ENCODE assay signal across 30 cellular contexts in genomic region chr2:240523451-240524281, GRCh38. TPM values are rescaled to one million over a fixed set of nuclear protein-coding genes. Genes with fewer than 3 reads are reported as not detected.
A peak's percentile ranks its signal among the peaks of the same experiment; 100 is the strongest.
DNase-seq lines count a peak whose midpoint lies in the region; ATAC-seq, FAIRE-seq and TF ChIP-seq lines count a peak whose summit lies in the region.
"Had no signal": no experiment of that assay in that cellular context is flagged by ENCODE, and none has a peak within 500 bp of the region (broad histone marks: within the 10 kb centered on the region; RNA-seq: fewer than 3 reads in every experiment).

No MANE protein-coding gene starts in this region.

- H2BK120ac ChIP-seq in IMR-90 (ENCODE audit: low read depth, low read length): no peak overlapping the region

- H3K36me3 ChIP-seq in left ventricle myocardium inferior (peaks cover 49% of the 10 kb centered on the region), IMR-90 (ENCODE audit: control insufficient read depth, insufficient read depth, low read length) (peaks cover 14% of the 10 kb centered on the region; the same call in 1 of the 2 replicates), suprapubic skin (peaks cover 39% of the 10 kb centered on the region)
- no peaks in the 10 kb centered on the region for H3K36me3 ChIP-seq in CD8-positive, alpha-beta memory T cell (ENCODE audit: insufficient read depth, low read length)

- ATAC-seq in left cardiac atrium (no peak), IMR-90 (ENCODE audit: low read depth) (no peak), left lobe of liver (no peak), GM19035 (IDR thresholded peaks at IDR 0.05; ENCODE audit: unreplicated experiment) (no peak)
- ATAC-seq: esophagus mucosa, pancreas, upper lobe of right lung had no signal

- peaks cover 0 to 4% (median 0%) of the 10 kb centered on the region in 5 donors for H3K9me3 Mint-ChIP-seq in CD8-positive, alpha-beta memory T cell

- H3K79me1 ChIP-seq in IMR-90 (ENCODE audit: low read depth in 1 of 2, low read length in 2 of 2): no peaks in the 10 kb centered on the region; a peak in 1 of 4 replicates

- TF ChIP-seq CTCF in left ventricle myocardium inferior (IDR thresholded peaks at IDR 0.05; ENCODE audit: borderline replicate concordance) (no peak), IMR-90 (conservative IDR thresholded peaks at IDR 0.05; ENCODE audit: low read depth, low read length) (no peak), suprapubic skin (IDR thresholded peaks at IDR 0.05) (no peak)

- no peak overlapping the region for H3K18ac ChIP-seq in IMR-90 (ENCODE audit: low read depth, low read length)

- no peak overlapping the region for H3K4me3 Mint-ChIP-seq in CD8-positive, alpha-beta memory T cell
- H3K4me3 Mint-ChIP-seq: activated naive CD8-positive, alpha-beta T cell treated with anti-CD3 and anti-CD28 coated beads, Interleukin-2, amount 10 ng/mL, durations not matched to agents 7 days and 5 days; nephron had no signal

- no peak overlapping the region for H3K23ac ChIP-seq in IMR-90 (ENCODE audit: low read depth, low read length)

- intact Hi-C loops in left cardiac atrium (cut with DNase I): no loop called here
- intact Hi-C loops in left ventricle myocardium inferior (cut with micrococcal nuclease): no loop called here
- intact Hi-C loops in IMR-90 (cut with micrococcal nuclease): no loop called here

- no peak overlapping the region for H3K56ac ChIP-seq in IMR-90 (ENCODE audit: extremely low read depth, insufficient read depth, low read length)

- no peak for TF ChIP-seq EP300 in suprapubic skin (IDR thresholded peaks at IDR 0.05)

- H2BK5ac ChIP-seq in IMR-90 (ENCODE audit: low read depth, low read length, poor library complexity, severe bottlenecking): no peak overlapping the region

- no peak overlapping the region for H3K4ac ChIP-seq in IMR-90 (ENCODE audit: low read depth, low read length)

- no peaks in the 10 kb centered on the region for H3K27me3 Mint-ChIP-seq in CD8-positive, alpha-beta memory T cell
- H3K27me3 Mint-ChIP-seq: activated naive CD8-positive, alpha-beta T cell treated with anti-CD3 and anti-CD28 coated beads, Interleukin-2, amount 10 ng/mL, durations not matched to agents 7 days and 5 days; IgD-negative memory B cell had no signal

- peak overlapping the region; percentile 50 for H2AK9ac ChIP-seq in IMR-90 (replicated peaks; ENCODE audit: low read depth, low read length, poor library complexity)

- H4K91ac ChIP-seq in IMR-90 (ENCODE audit: insufficient read depth, low read depth, low read length): no peak overlapping the region

- H3K4me1 Mint-ChIP-seq in CD8-positive, alpha-beta memory T cell: peaks cover 6 to 11% (median 6%) of the 10 kb centered on the region in 3 donors

- CTCF ChIA-PET in IMR-90 (lab: Yijun Ruan, JAX): no interaction called here
- CTCF ChIA-PET in CD8-positive, alpha-beta memory T cell (lab: Charles Lee): interaction anchor here (0.8 to 1.8 kb wide), 3 partner anchors 10 to 42 kb away, joined by 3 to 11 read pairs (median 3); no protein-coding TSS in a partner anchor

- POLR2A ChIA-PET in IMR-90 (lab: Charles Lee; ENCODE audit: unreplicated experiment): no interaction called here
- POLR2A ChIA-PET in CD8-positive, alpha-beta memory T cell (lab: Charles Lee): no interaction called here

- no peak overlapping the region for H3K27ac Mint-ChIP-seq in CD8-positive, alpha-beta memory T cell
- H3K27ac Mint-ChIP-seq: activated naive CD8-positive, alpha-beta T cell treated with anti-CD3 and anti-CD28 coated beads, Interleukin-2, amount 10 ng/mL, durations not matched to agents 7 days and 5 days; IgD-negative memory B cell; nephron had no signal

- no peaks in the 10 kb centered on the region; the same call in 1 of the 2 replicates for H3K9me1 ChIP-seq in IMR-90 (ENCODE audit: insufficient read depth, low read length)

- H4K5ac ChIP-seq in IMR-90 (ENCODE audit: low read depth, low read length): no peak overlapping the region

- H2AK5ac ChIP-seq in IMR-90 (ENCODE audit: low read depth, low read length): no peak overlapping the region

- H4K20me1 ChIP-seq in IMR-90 (ENCODE audit: insufficient read depth, low read length): no peaks in the 10 kb centered on the region

- H2AFZ ChIP-seq in IMR-90 (replicated peaks; ENCODE audit: low read length, poor library complexity): peak overlapping the region; percentile 21

- H3K4me2 ChIP-seq in IMR-90 (ENCODE audit: low read depth, low read length): no peak overlapping the region

- no peak overlapping the region for H4K8ac ChIP-seq in IMR-90 (ENCODE audit: low read depth in 2 of 2, low read length in 2 of 2)

- H2BK15ac ChIP-seq in IMR-90 (ENCODE audit: low read depth, low read length): no peak overlapping the region

- TF ChIP-seq RAD21 in IMR-90 (IDR thresholded peaks at IDR 0.05; ENCODE audit: low read length): no peak

- H3K4me1 ChIP-seq in left ventricle myocardium inferior: peaks cover 14% of the 10 kb centered on the region
- H3K4me1 ChIP-seq in IMR-90 (ENCODE audit: control insufficient read depth, insufficient read depth, low read length): no peaks in the 10 kb centered on the region
- peaks cover 14% of the 10 kb centered on the region for H3K4me1 ChIP-seq in suprapubic skin
- H3K4me1 ChIP-seq in CD8-positive, alpha-beta memory T cell (ENCODE audit: insufficient read depth, low read length): no peaks in the 10 kb centered on the region
- H3K4me1 ChIP-seq: pancreas, SJSA1 had no signal

- FAIRE-seq in H54 (lab: Jason Lieb, UNC): no peak
- FAIRE-seq: keratinocyte, pancreas had no signal

- in situ Hi-C loops in IMR-90 (cut with MboI; ENCODE audit: low sequenced_read_pairs): no loop called here

- peaks cover 5% of the 10 kb centered on the region for H3K9me3 ChIP-seq in left ventricle myocardium inferior (replicated peaks)
- H3K9me3 ChIP-seq in IMR-90 (ENCODE audit: control insufficient read depth, insufficient read depth, low read length): peaks cover 19% of the 10 kb centered on the region
- no peaks in the 10 kb centered on the region for H3K9me3 ChIP-seq in suprapubic skin
- no peaks in the 10 kb centered on the region for H3K9me3 ChIP-seq in CD8-positive, alpha-beta memory T cell (ENCODE audit: low read length)
- H3K9me3 ChIP-seq: ascending aorta, pancreas, upper lobe of right lung had no signal

- H3K9ac ChIP-seq in IMR-90 (ENCODE audit: low read depth, low read length): no peak overlapping the region

- TF ChIP-seq POLR2A in IMR-90 (IDR thresholded peaks at IDR 0.05; ENCODE audit: low read depth, low read length) (no peak), suprapubic skin (IDR thresholded peaks at IDR 0.05) (no peak), H54 (IDR thresholded peaks at IDR 0.05; ENCODE audit: low read depth, low read length) (no peak)

- dilution Hi-C loops in IMR-90 (cut with HindIII; ENCODE audit: low sequenced_read_pairs, unreplicated experiment): no loop called here

- H2BK20ac ChIP-seq in IMR-90 (ENCODE audit: low read depth, low read length): no peak overlapping the region

- H3K36me3 Mint-ChIP-seq in CD8-positive, alpha-beta memory T cell: peaks cover 15 to 65% (median 41%) of the 10 kb centered on the region in 3 donors

- H3K4me3 ChIP-seq in left ventricle myocardium inferior (no peak overlapping the region), IMR-90 (ENCODE audit: insufficient read depth, low read depth, low read length) (no peak overlapping the region), suprapubic skin (no peak overlapping the region)
- no peak overlapping the region for H3K4me3 ChIP-seq in CD8-positive, alpha-beta memory T cell (ENCODE audit: low read length)
- H3K4me3 ChIP-seq: ascending aorta, lung, pancreas, SJSA1, skin epidermis, upper lobe of right lung had no signal

- no peak overlapping the region for H3K27ac ChIP-seq in left ventricle myocardium inferior (replicated peaks)
- no peak overlapping the region for H3K27ac ChIP-seq in IMR-90 (ENCODE audit: insufficient read depth, low read length)
- no peak overlapping the region for H3K27ac ChIP-seq in suprapubic skin
- no peak overlapping the region for H3K27ac ChIP-seq in CD8-positive, alpha-beta memory T cell (ENCODE audit: low read depth, low read length)
- H3K27ac ChIP-seq: ascending aorta, pancreas, SJSA1, skin epidermis, upper lobe of right lung, WERI-Rb-1 had no signal

- BruUV-seq in IMR-90 (replicated peaks; lab: Mats Ljungman, UMichigan): no TSS peak

- H3K14ac ChIP-seq in IMR-90 (replicated peaks; ENCODE audit: low read depth, low read length): no peak overlapping the region

- peaks cover 19% of the 10 kb centered on the region for H3K27me3 ChIP-seq in left ventricle myocardium inferior (ENCODE audit: low read depth)
- H3K27me3 ChIP-seq in IMR-90 (ENCODE audit: control insufficient read depth, insufficient read depth, low read length): no peaks in the 10 kb centered on the region
- H3K27me3 ChIP-seq in suprapubic skin: no peaks in the 10 kb centered on the region
- no peaks in the 10 kb centered on the region for H3K27me3 ChIP-seq in CD8-positive, alpha-beta memory T cell (ENCODE audit: insufficient read depth, low read length, poor library complexity, severe bottlenecking)
- H3K27me3 ChIP-seq: ascending aorta, pancreas, upper lobe of right lung had no signal

- DNase-seq in left cardiac atrium (peak; percentile 10), left ventricle myocardium inferior (no peak), IMR-90 (no peak), left lobe of liver (ENCODE audit: low spot score) (peak; percentile 41), suprapubic skin (ENCODE audit: low spot score in 2 of 2) (peak; percentile 49 to 74), H54 (ENCODE audit: insufficient read length, low spot score) (no peak)
- DNase-seq in CD8-positive, alpha-beta memory T cell: no peak
- DNase-seq: activated CD4-positive, alpha-beta T cell treated with anti-CD3 and anti-CD28 coated beads for 48 hours; activated naive CD8-positive, alpha-beta T cell treated with anti-CD3 and anti-CD28 coated beads, Interleukin-2, amount 10 ng/mL, durations not matched to agents 7 days and 5 days; C1 segment of cervical spinal cord; caudate nucleus; COR-L47; DMS53; NCI-H1048; NCI-H82; retina; stimulated activated naive CD4-positive, alpha-beta T cell; T1000; upper lobe of right lung; WERI-Rb-1 had no signal

- 96% methylated on average over 25 of the region's 32 CpGs; no CpG with 5 or more reads in 1 of the 2 experiments for WGBS in IMR-90 (ENCODE audit: extremely low coverage in 2 of 2, insufficient read length in 1 of 2), 2 experiments
- 97% methylated on average over 19 of the region's 32 CpGs for WGBS in suprapubic skin

RNA-seq across cellular contexts. Expression of gene ANKMY1, which starts 34.1 kb away (rescaled TPM):
- 1 to 10 TPM; 4.9 to 8.1 TPM for total RNA-seq in left cardiac atrium
- total RNA-seq in left ventricle myocardium inferior: 4.0 TPM
- 2.9 and 3.3 TPM in 2 replicates for total RNA-seq in IMR-90 (2012; rRNA removed)
- polyA plus RNA-seq in IMR-90 (2012; rRNA removed): 4.1 and 5.5 TPM in 2 replicates
- polyA plus RNA-seq in IMR-90 (2012; cell fraction: cytosol; rRNA removed): 2.3 and 2.6 TPM in 2 replicates
- 16.4 and 17.5 TPM in 2 replicates for polyA plus RNA-seq in IMR-90 (2012; cell fraction: nucleus; rRNA removed; ENCODE audit: low replicate concordance)
- total RNA-seq in left lobe of liver: 13.1 TPM
- total RNA-seq in suprapubic skin: 10 to 100 TPM; 12.2 to 52.1 (median 23.0) TPM
- total RNA-seq in CD8-positive, alpha-beta memory T cell: 10 to 100 TPM; 22.4 to 27.9 TPM
- 15.8 TPM for polyA plus RNA-seq in CD8-positive, alpha-beta memory T cell

RNA-seq across cellular contexts. Expression of gene DUSP28, which starts 36.5 kb away (rescaled TPM):
- total RNA-seq in left cardiac atrium (1 to 10 TPM; 8.1 to 8.2 TPM), left ventricle myocardium inferior (19.3 TPM), IMR-90 (2012; rRNA removed) (1.1 and 2.5 TPM in 2 replicates), left lobe of liver (2.0 TPM), suprapubic skin (10 to 100 TPM in 1 of 4 donors, 1 to 10 TPM in 3; 6.3 to 10.4 (median 8.3) TPM)
- polyA plus RNA-seq in IMR-90 (2012; rRNA removed): 3.3 TPM in 2 replicates
- polyA plus RNA-seq in IMR-90 (2012; cell fraction: cytosol; rRNA removed): 3.0 and 3.2 TPM in 2 replicates
- polyA plus RNA-seq in IMR-90 (2012; cell fraction: nucleus; rRNA removed; ENCODE audit: low replicate concordance): 2.6 and 5.3 TPM in 2 replicates
- total RNA-seq in CD8-positive, alpha-beta memory T cell: 1 to 10 TPM; 7.0 TPM
- 22.0 TPM for polyA plus RNA-seq in CD8-positive, alpha-beta memory T cell

RNA-seq across cellular contexts. Expression of gene RNPEPL1, which starts 44.6 kb away (rescaled TPM):
- total RNA-seq in left cardiac atrium: 10 to 100 TPM; 47.3 to 67.6 TPM
- 80.1 TPM for total RNA-seq in left ventricle myocardium inferior
- 3.8 and 3.9 TPM in 2 replicates for total RNA-seq in IMR-90 (2012; rRNA removed)
- 15.9 and 18.7 TPM in 2 replicates for polyA plus RNA-seq in IMR-90 (2012; rRNA removed)
- polyA plus RNA-seq in IMR-90 (2012; cell fraction: cytosol; rRNA removed): 10.5 and 25.6 TPM in 2 replicates
- 31.4 and 92.4 TPM in 2 replicates for polyA plus RNA-seq in IMR-90 (2012; cell fraction: nucleus; rRNA removed; ENCODE audit: low replicate concordance)
- total RNA-seq in left lobe of liver: 40.6 TPM
- 100 to 1,000 TPM in 1 of 4 donors, 10 to 100 TPM in 3; 70.8 to 104 (median 72.6) TPM for total RNA-seq in suprapubic skin
- total RNA-seq in CD8-positive, alpha-beta memory T cell: 10 to 100 TPM; 55.6 to 61.1 TPM
- 101 TPM for polyA plus RNA-seq in CD8-positive, alpha-beta memory T cell

Comparison
In these comparisons a context has a peak if more than half of its experiments do, and no peak if none do; other contexts are left out.
1. DNase-seq: peak in left cardiac atrium (single experiment), left lobe of liver (single experiment) and suprapubic skin (2 of 2); none in left ventricle myocardium inferior (single experiment), IMR-90 (single experiment), H54 (single experiment) and CD8-positive, alpha-beta memory T cell (0 of 5).